In the genomic region with DNA sequence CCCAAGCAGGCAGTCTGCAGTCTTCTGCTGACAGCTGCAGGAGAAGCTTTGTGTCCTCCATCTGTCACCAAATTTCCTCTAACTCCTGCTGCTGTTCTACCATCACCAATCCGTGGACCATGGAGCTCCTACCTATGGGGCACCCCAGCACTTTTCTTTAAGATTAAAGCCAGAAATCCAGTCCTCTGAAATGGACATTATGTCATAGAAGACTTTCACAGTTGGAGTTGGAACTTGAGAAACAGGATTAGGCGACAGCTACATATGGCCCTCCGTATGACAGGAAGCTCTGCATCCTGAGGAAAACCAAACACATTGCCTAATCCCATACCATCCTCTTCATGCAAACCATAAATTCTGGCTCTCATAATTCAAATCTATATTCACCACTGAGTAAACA, we compare ENCODE assay signal across 17 cellular contexts.
"Had no signal": no experiment of that assay in that cellular context is flagged by ENCODE, and none has a peak within 500 bp of the region (broad histone marks: within the 10 kb centered on the region; RNA-seq: fewer than 3 reads in every experiment).

No MANE protein-coding gene starts in this region.

- H3K4me1 Mint-ChIP-seq: activated CD4-positive, alpha-beta T cell treated with anti-CD3 and anti-CD28 coated beads for 36 hours; activated naive CD4-positive, alpha-beta T cell treated with anti-CD3 and anti-CD28 coated beads, Interleukin-2, amount 50 U/mL, for 24 hours; central memory CD8-positive, alpha-beta T cell; stimulated activated naive B cell treated with anti-CD40 and anti-IgM and Interleukin-4, amounts not matched to agents 10 μg/mL and 1 μg/mL and 100 μg/mL, for 72 hours had no signal

- H3K27me3 Mint-ChIP-seq: activated CD4-positive, alpha-beta T cell treated with anti-CD3 and anti-CD28 coated beads for 36 hours; activated naive CD4-positive, alpha-beta T cell treated with anti-CD3 and anti-CD28 coated beads, Interleukin-2, amount 50 U/mL, for 24 hours; central memory CD8-positive, alpha-beta T cell; stimulated activated naive B cell treated with anti-CD40 and anti-IgM and Interleukin-4, amounts not matched to agents 10 μg/mL and 1 μg/mL and 100 μg/mL, for 72 hours had no signal

- DNase-seq: activated CD4-positive, alpha-beta T cell treated with anti-CD3 and anti-CD28 coated beads for 36 hours; activated CD4-positive, alpha-beta T cell treated with anti-CD3 and anti-CD28 coated beads, Interleukin-2, amount 50 U/mL, for 48 hours; activated gamma-delta T cell; effector CD4-positive, alpha-beta T cell; gastrocnemius medialis; heart left ventricle; left ventricle myocardium inferior; mammary epithelial cell; nephron progenitor cell; nucleus accumbens; posterior cingulate gyrus; retina; spleen; stimulated activated naive B cell treated with anti-CD40 and anti-IgM and Interleukin-4, amounts not matched to agents 10 μg/mL and 1 μg/mL and 100 μg/mL, for 72 hours; T1000 had no signal

- H3K27ac Mint-ChIP-seq: activated CD4-positive, alpha-beta T cell treated with anti-CD3 and anti-CD28 coated beads for 36 hours; activated naive CD4-positive, alpha-beta T cell treated with anti-CD3 and anti-CD28 coated beads, Interleukin-2, amount 50 U/mL, for 24 hours; nephron progenitor cell; stimulated activated naive B cell treated with anti-CD40 and anti-IgM and Interleukin-4, amounts not matched to agents 10 μg/mL and 1 μg/mL and 100 μg/mL, for 72 hours had no signal

- H3K36me3 Mint-ChIP-seq: activated naive CD4-positive, alpha-beta T cell treated with anti-CD3 and anti-CD28 coated beads, Interleukin-2, amount 50 U/mL, for 24 hours; stimulated activated naive B cell treated with anti-CD40 and anti-IgM and Interleukin-4, amounts not matched to agents 10 μg/mL and 1 μg/mL and 100 μg/mL, for 72 hours had no signal

- H3K4me3 Mint-ChIP-seq: activated CD4-positive, alpha-beta T cell treated with anti-CD3 and anti-CD28 coated beads for 36 hours; activated naive CD4-positive, alpha-beta T cell treated with anti-CD3 and anti-CD28 coated beads, Interleukin-2, amount 50 U/mL, for 24 hours; central memory CD8-positive, alpha-beta T cell; nephron progenitor cell; stimulated activated naive B cell treated with anti-CD40 and anti-IgM and Interleukin-4, amounts not matched to agents 10 μg/mL and 1 μg/mL and 100 μg/mL, for 72 hours had no signal

- H3K9me3 Mint-ChIP-seq: activated naive CD4-positive, alpha-beta T cell treated with anti-CD3 and anti-CD28 coated beads, Interleukin-2, amount 50 U/mL, for 24 hours; central memory CD8-positive, alpha-beta T cell; nephron progenitor cell; stimulated activated naive B cell treated with anti-CD40 and anti-IgM and Interleukin-4, amounts not matched to agents 10 μg/mL and 1 μg/mL and 100 μg/mL, for 72 hours had no signal
